25 cellular contexts compared by ENCODE assay signal in the genomic region with DNA sequence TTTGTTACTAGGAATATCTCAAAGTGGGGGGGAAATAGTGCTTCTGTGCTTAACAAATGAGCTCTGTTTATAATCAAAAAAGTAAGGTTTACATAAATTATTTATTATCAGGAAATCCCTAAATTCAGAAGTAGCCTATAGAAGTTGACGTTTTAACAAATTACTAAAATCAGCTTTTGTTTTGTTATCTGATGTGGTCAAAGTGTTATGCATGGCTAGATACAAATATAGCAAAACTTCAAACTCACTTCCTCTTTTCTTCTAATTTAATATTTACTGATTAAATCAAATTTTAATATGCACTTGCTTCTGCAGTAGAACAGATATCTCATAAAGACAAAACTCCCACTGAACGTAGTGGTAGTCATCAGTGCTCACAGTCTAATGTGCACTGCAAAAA. TPM values are rescaled to one million over a fixed set of nuclear protein-coding genes. Genes with fewer than 3 reads are reported as not detected.
"Had no signal": no experiment of that assay in that cellular context is flagged by ENCODE, and none has a peak within 500 bp of the region (broad histone marks: within the 10 kb centered on the region; RNA-seq: fewer than 3 reads in every experiment).

No MANE protein-coding gene starts in this region.

- H3K36me3 ChIP-seq: esophagus muscularis mucosa, left ventricle myocardium inferior, neural progenitor cell, right lobe of liver, thyroid gland, upper lobe of right lung had no signal

- H3K4me1 ChIP-seq: esophagus muscularis mucosa, left ventricle myocardium inferior, neural progenitor cell, right lobe of liver, thyroid gland, upper lobe of right lung had no signal

- ATAC-seq: activated CD4-positive, CD25-positive, alpha-beta regulatory T cell treated with anti-CD3 and anti-CD28 coated beads, Interleukin-2, amount 50 U/mL, for 24 hours; activated T-cell treated with anti-CD3 and anti-CD28 coated beads, Interleukin-2, amount 50 U/mL, for 72 hours; naive thymus-derived CD4-positive, alpha-beta T cell; right lobe of liver; upper lobe of right lung had no signal

- H3K27me3 ChIP-seq: esophagus muscularis mucosa, neural progenitor cell, right lobe of liver, thyroid gland, upper lobe of right lung had no signal

- H3K4me3 ChIP-seq: coronary artery, esophagus muscularis mucosa, left ventricle myocardium inferior, neural progenitor cell, right lobe of liver, skin epidermis, thyroid gland, upper lobe of right lung had no signal

- H3K4me2 ChIP-seq: neural progenitor cell had no signal

- H3K9me3 ChIP-seq: right lobe of liver, thyroid gland, upper lobe of right lung had no signal

- H3K9ac ChIP-seq: neural progenitor cell had no signal

- H3K27ac ChIP-seq: coronary artery, esophagus muscularis mucosa, left ventricle myocardium inferior, neural progenitor cell, right lobe of liver, skin epidermis, thyroid gland, upper lobe of right lung had no signal

- DNase-seq: activated CD4-positive, alpha-beta memory T cell treated with anti-CD3 and anti-CD28 coated beads, Interleukin-2, amount 10 ng/mL, durations not matched to agents 7 days and 5 days; activated CD4-positive, alpha-beta T cell treated with anti-CD3 and anti-CD28 coated beads, Interleukin-2, amount 10 ng/mL, durations not matched to agents 24 days and 14 days; activated effector memory CD4-positive, alpha-beta T cell treated with Interleukin-2 at 50 U/mL for 16 hours; activated naive CD4-positive, alpha-beta T cell treated with anti-CD3 and anti-CD28 coated beads for 36 hours; activated T-cell treated with anti-CD3 and anti-CD28 coated beads, Interleukin-2, amount 50 U/mL, for 72 hours; amygdala; hippocampal formation; kidney glomerular epithelial cell; left ventricle myocardium inferior; naive thymus-derived CD4-positive, alpha-beta T cell; posterior cingulate gyrus; right lobe of liver; stimulated activated CD4-positive, alpha-beta T cell treated with anti-CD3 and anti-CD28 coated beads, Interleukin-1b, Interleukin-23, amount 100 ng/mL, for 48 hours; substantia nigra; thyroid gland; upper lobe of right lung had no signal

- H2AFZ ChIP-seq: neural progenitor cell had no signal

RNA-seq across cellular contexts. Expression of a gene that starts 47.5 kb away (rescaled TPM):
- total RNA-seq: activated CD4-positive, alpha-beta memory T cell treated with anti-CD3 and anti-CD28 coated beads, Interleukin-2, amount 10 ng/mL, durations not matched to agents 7 days and 5 days; activated CD4-positive, alpha-beta T cell treated with anti-CD3 and anti-CD28 coated beads, Interleukin-2, amount 10 ng/mL, durations not matched to agents 24 days and 14 days; activated naive CD4-positive, alpha-beta T cell treated with anti-CD3 and anti-CD28 coated beads for 36 hours; activated T-cell treated with anti-CD3 and anti-CD28 coated beads, Interleukin-2, amount 50 U/mL, for 72 hours; bronchial epithelial cell; esophagus muscularis mucosa; frontal cortex; left ventricle myocardium inferior; lung microvascular endothelial cell; naive thymus-derived CD4-positive, alpha-beta T cell; omental fat pad; right lobe of liver; upper lobe of right lung had no signal
